8 cellular contexts compared by ENCODE assay signal in genomic region chr12:116455540-116456306, GRCh38.
A peak's percentile ranks its signal among the peaks of the same experiment; 100 is the strongest.
DNase-seq lines count a peak whose midpoint lies in the region; ATAC-seq and TF ChIP-seq lines count a peak whose summit lies in the region.

No MANE protein-coding gene starts in this region.

- TF ChIP-seq CTCF in RWPE2 (IDR thresholded peaks at IDR 0.05; ENCODE audit: poor library complexity, severe bottlenecking) = no peak
- no peak for TF ChIP-seq CTCF in gastroesophageal sphincter (IDR thresholded peaks at IDR 0.05)
- TF ChIP-seq CTCF in prostate gland (IDR thresholded peaks at IDR 0.05) = no peak

- peaks cover 19% of the 10 kb centered on the region for H3K4me1 ChIP-seq in RWPE2 (ENCODE audit: insufficient read depth, poor library complexity, severe bottlenecking)
- H3K4me1 ChIP-seq in gastroesophageal sphincter = peaks cover 4 to 29% (median 13%) of the 10 kb centered on the region in 3 donors
- H3K4me1 ChIP-seq in prostate gland (replicated peaks) = no peaks in the 10 kb centered on the region

- H3K4me3 ChIP-seq in RWPE2 (ENCODE audit: severe bottlenecking) (no peak overlapping the region), gastroesophageal sphincter (no peak overlapping the region), prostate gland (no peak overlapping the region)

- no peak for TF ChIP-seq POLR2A in gastroesophageal sphincter (IDR thresholded peaks at IDR 0.05)
- no peak for TF ChIP-seq POLR2A in prostate gland (IDR thresholded peaks at IDR 0.05)

- H3K27me3 ChIP-seq in RWPE2 (ENCODE audit: insufficient read depth, poor library complexity, severe bottlenecking) (no peaks in the 10 kb centered on the region), gastroesophageal sphincter (no peaks in the 10 kb centered on the region), prostate gland (replicated peaks; ENCODE audit: insufficient read depth) (no peaks in the 10 kb centered on the region)

- H3K9me3 ChIP-seq in RWPE2 (ENCODE audit: severe bottlenecking) = no peaks in the 10 kb centered on the region
- H3K9me3 ChIP-seq in gastroesophageal sphincter = no peaks in the 10 kb centered on the region
- no peaks in the 10 kb centered on the region for H3K9me3 ChIP-seq in prostate gland

- TF ChIP-seq EP300 in gastroesophageal sphincter (IDR thresholded peaks at IDR 0.05) = peak; percentile 36

- DNase-seq in GM04503 (ENCODE audit: low read depth) (peak; percentile 90), RWPE2 (ENCODE audit: low spot score) (no peak), prostate gland (ENCODE audit: low spot score) (peak; percentile 71), NOMO-1 treated with dmso at 0.1 percent for 144 hours (lab: John Stamatoyannopoulos, UW; ENCODE audit: unreplicated experiment) (no peak)

- H3K27ac ChIP-seq in RWPE2 (ENCODE audit: poor library complexity, severe bottlenecking) (peak overlapping the region; percentile 68), gastroesophageal sphincter (peak overlapping the region; percentile 81 to 89 (median 84)), prostate gland (peak overlapping the region in 1 of 2 donors; percentile 8)

- intact Hi-C loops in prostate gland (cut with DNase I) = loop anchor here (5.0 kb wide), 1 partner anchor 142 kb away; no protein-coding TSS in a partner anchor

- 9 to 16% methylated on average over 6 to 15 of the region's 15 CpGs for whole genome bisulfite sequencing in gastroesophageal sphincter (ENCODE audit: low coverage in 1 of 2), 2 donors
- WGBS in prostate gland = 10% methylated on average over 15 of the region's 15 CpGs

- ATAC-seq in RWPE2 (ENCODE audit: low read depth) (peak; percentile 38), gastroesophageal sphincter (peak; percentile 90), GM21786 (IDR thresholded peaks at IDR 0.05; ENCODE audit: unreplicated experiment) (no peak), HG02840 (IDR thresholded peaks at IDR 0.05; ENCODE audit: low FRiP score, unreplicated experiment) (no peak), GM18909 (IDR thresholded peaks at IDR 0.05; ENCODE audit: poor library complexity, unreplicated experiment) (no peak)

- no peaks in the 10 kb centered on the region for H3K36me3 ChIP-seq in RWPE2 (ENCODE audit: low read depth)
- H3K36me3 ChIP-seq in gastroesophageal sphincter = no peaks in the 10 kb centered on the region
- H3K36me3 ChIP-seq in prostate gland = no peaks in the 10 kb centered on the region

Comparison
In these comparisons a context has a peak if more than half of its experiments do, and no peak if none do; other contexts are left out.
1. DNase-seq: peak in GM04503 (single experiment) and prostate gland (single experiment); none in RWPE2 (single experiment) and NOMO-1 treated with dmso at 0.1 percent for 144 hours (single experiment).
2. ATAC-seq: peak in RWPE2 (single experiment) and gastroesophageal sphincter (single experiment); none in GM21786 (single experiment), HG02840 (single experiment) and GM18909 (single experiment).